ENCODE assay signal across 8 cellular contexts in genomic region chr4:87219648-87220093, GRCh38. TPM values are rescaled to one million over a fixed set of nuclear protein-coding genes. Genes with fewer than 3 reads are reported as not detected.
DNase-seq lines count a peak whose midpoint lies in the region; ATAC-seq and TF ChIP-seq lines count a peak whose summit lies in the region.

No MANE protein-coding gene starts in this region.

- H3K4me1 Mint-ChIP-seq in activated T-helper 2 cell treated with anti-CD3 and anti-CD28 coated beads, Interferon-gamma antibody, Interleukin-2, Interleukin-4, amounts not matched to agents 10 μg/mL and 5 μg/mL and 100 μg/mL, durations not matched to agents 14 hours and 24 hours and 36 hours (ENCODE audit: low read depth): peaks cover 18% of the 10 kb centered on the region
- H3K4me1 Mint-ChIP-seq in glutamatergic neuron (ENCODE audit: low read depth, unreplicated experiment) (peaks cover 3% of the 10 kb centered on the region), osteocyte (ENCODE audit: unreplicated experiment) (peaks cover 9% of the 10 kb centered on the region)

- peak overlapping the region; percentile 49 to 97 (median 89) for H3K4me3 ChIP-seq in upper lobe of left lung

- TF ChIP-seq EP300 in upper lobe of left lung (IDR thresholded peaks at IDR 0.05): no peak

- peaks cover 9 to 17% (median 12%) of the 10 kb centered on the region in 4 donors for H3K4me1 ChIP-seq in upper lobe of left lung

- no peaks in the 10 kb centered on the region for H3K27me3 ChIP-seq in upper lobe of left lung

- DNase-seq in SIG-M5 treated with dmso at 0.1 percent for 504 hours (lab: John Stamatoyannopoulos, UW; ENCODE audit: unreplicated experiment) (peak; percentile 40), SIG-M5 (lab: John Stamatoyannopoulos, UW) (no peak), NCI-H774 (lab: John Stamatoyannopoulos, UW) (peak; percentile 9), glutamatergic neuron (peak; percentile 60), osteocyte (ENCODE audit: extremely low spot score, unreplicated experiment) (no peak), upper lobe of left lung (peak; percentile 60 to 90)
- no peak for DNase-seq in activated T-helper 2 cell treated with anti-CD3 and anti-CD28 coated beads, Interferon-gamma antibody, Interleukin-2, Interleukin-4, amounts not matched to agents 10 μg/mL and 5 μg/mL and 100 μg/mL, durations not matched to agents 14 hours and 24 hours and 36 hours (ENCODE audit: low spot score)

- no peaks in the 10 kb centered on the region for H3K36me3 Mint-ChIP-seq in activated T-helper 2 cell treated with anti-CD3 and anti-CD28 coated beads, Interferon-gamma antibody, Interleukin-2, Interleukin-4, amounts not matched to agents 10 μg/mL and 5 μg/mL and 100 μg/mL, durations not matched to agents 14 hours and 24 hours and 36 hours (ENCODE audit: low read depth)
- no peaks in the 10 kb centered on the region for H3K36me3 Mint-ChIP-seq in glutamatergic neuron (ENCODE audit: unreplicated experiment)
- H3K36me3 Mint-ChIP-seq in osteocyte (ENCODE audit: unreplicated experiment): no peaks in the 10 kb centered on the region

- H3K9me3 Mint-ChIP-seq in activated T-helper 2 cell treated with anti-CD3 and anti-CD28 coated beads, Interferon-gamma antibody, Interleukin-2, Interleukin-4, amounts not matched to agents 10 μg/mL and 5 μg/mL and 100 μg/mL, durations not matched to agents 14 hours and 24 hours and 36 hours: no peaks in the 10 kb centered on the region
- H3K9me3 Mint-ChIP-seq in glutamatergic neuron (ENCODE audit: unreplicated experiment) (peaks cover 9% of the 10 kb centered on the region), osteocyte (ENCODE audit: unreplicated experiment) (no peaks in the 10 kb centered on the region)

- TF ChIP-seq CTCF in glutamatergic neuron (IDR thresholded peaks at IDR 0.05; ENCODE audit: partially characterized antibody, unreplicated experiment): no peak
- TF ChIP-seq CTCF in osteocyte (IDR thresholded peaks at IDR 0.05): peak; percentile 51
- peak in 3 of 6 experiments; percentile 28 to 46 (median 40) for TF ChIP-seq CTCF in upper lobe of left lung (IDR thresholded peaks at IDR 0.05)

- WGBS in upper lobe of left lung, 2 donors: 0% methylated on average over 9 to 18 of the region's 40 CpGs

- no peaks in the 10 kb centered on the region for H3K9me3 ChIP-seq in upper lobe of left lung

- no peak for TF ChIP-seq POLR2A in upper lobe of left lung (IDR thresholded peaks at IDR 0.05)

- peaks cover 6% of the 10 kb centered on the region for H3K27me3 Mint-ChIP-seq in activated T-helper 2 cell treated with anti-CD3 and anti-CD28 coated beads, Interferon-gamma antibody, Interleukin-2, Interleukin-4, amounts not matched to agents 10 μg/mL and 5 μg/mL and 100 μg/mL, durations not matched to agents 14 hours and 24 hours and 36 hours (ENCODE audit: low read depth)
- peaks cover 2% of the 10 kb centered on the region for H3K27me3 Mint-ChIP-seq in glutamatergic neuron (ENCODE audit: unreplicated experiment)
- no peaks in the 10 kb centered on the region for H3K27me3 Mint-ChIP-seq in osteocyte (ENCODE audit: unreplicated experiment)

- peak overlapping the region; percentile 82 for H3K27ac Mint-ChIP-seq in activated T-helper 2 cell treated with anti-CD3 and anti-CD28 coated beads, Interferon-gamma antibody, Interleukin-2, Interleukin-4, amounts not matched to agents 10 μg/mL and 5 μg/mL and 100 μg/mL, durations not matched to agents 14 hours and 24 hours and 36 hours
- H3K27ac Mint-ChIP-seq in glutamatergic neuron (ENCODE audit: unreplicated experiment) (peak overlapping the region; percentile 89), osteocyte (ENCODE audit: unreplicated experiment) (peak overlapping the region; percentile 86)

- ATAC-seq in HG02884 (IDR thresholded peaks at IDR 0.05; ENCODE audit: unreplicated experiment): peak; percentile 34
- ATAC-seq in upper lobe of left lung (ENCODE audit: low FRiP score in 2 of 2): peak; percentile 5 to 58

- H3K4me3 Mint-ChIP-seq in activated T-helper 2 cell treated with anti-CD3 and anti-CD28 coated beads, Interferon-gamma antibody, Interleukin-2, Interleukin-4, amounts not matched to agents 10 μg/mL and 5 μg/mL and 100 μg/mL, durations not matched to agents 14 hours and 24 hours and 36 hours (ENCODE audit: low read depth): peak overlapping the region; percentile 89
- H3K4me3 Mint-ChIP-seq in glutamatergic neuron (ENCODE audit: unreplicated experiment) (peak overlapping the region; percentile 92), osteocyte (ENCODE audit: unreplicated experiment) (peak overlapping the region; percentile 78)

- intact Hi-C loops in activated T-helper 2 cell treated with anti-CD3 and anti-CD28 coated beads, Interferon-gamma antibody, Interleukin-2, Interleukin-4, amounts not matched to agents 10 μg/mL and 5 μg/mL and 100 μg/mL, durations not matched to agents 14 hours and 24 hours and 36 hours (cut with micrococcal nuclease): loop anchor here (1.0 to 2.0 kb wide), 4 partner anchors 15 to 283 kb away; no protein-coding TSS in a partner anchor

- peak overlapping the region; percentile 87 to 97 (median 94) for H3K27ac ChIP-seq in upper lobe of left lung

- no peaks in the 10 kb centered on the region for H3K36me3 ChIP-seq in upper lobe of left lung

RNA-seq across cellular contexts. Expression of gene KLHL8, which starts 0.7 kb away (rescaled TPM):
- 11.6 and 12.3 TPM in 2 replicates for total RNA-seq in activated T-helper 2 cell treated with anti-CD3 and anti-CD28 coated beads, Interferon-gamma antibody, Interleukin-2, Interleukin-4, amounts not matched to agents 10 μg/mL and 5 μg/mL and 100 μg/mL, durations not matched to agents 14 hours and 24 hours and 36 hours
- total RNA-seq in glutamatergic neuron (ENCODE audit: unreplicated experiment) (16.6 TPM), osteocyte (9.8 and 11.5 TPM in 2 replicates), upper lobe of left lung (10 to 100 TPM in 4 of 6 donors, 1 to 10 TPM in 2; 8.2 to 18.8 (median 11.9) TPM)

Comparison
In these comparisons a context has a peak if more than half of its experiments do, and no peak if none do; other contexts are left out.
1. DNase-seq: peak in SIG-M5 treated with dmso at 0.1 percent for 504 hours (single experiment), NCI-H774 (single experiment), glutamatergic neuron (single experiment) and upper lobe of left lung (2 of 2); none in SIG-M5 (single experiment), activated T-helper 2 cell treated with anti-CD3 and anti-CD28 coated beads, Interferon-gamma antibody, Interleukin-2, Interleukin-4, amounts not matched to agents 10 μg/mL and 5 μg/mL and 100 μg/mL, durations not matched to agents 14 hours and 24 hours and 36 hours (single experiment) and osteocyte (single experiment).
2. Peak in every context shown above with its lines, with median percentiles within 50 percentile points of each other: H3K27ac Mint-ChIP-seq and H3K4me3 Mint-ChIP-seq.